ENCODE assay signal across 1 cellular context in genomic region chr10:117723343-117723742, GRCh38.
TF ChIP-seq lines count a peak whose summit lies in the region.

No MANE protein-coding gene starts in this region.

TF ChIP-seq in H1, 55 proteins besides CTCF, POLR2A, EP300 and RAD21 (continued from another document):
- TF ChIP-seq CEBPB (IDR thresholded peaks at IDR 0.05; ENCODE audit: low read depth, low read length), result no peak
- no peak for TF ChIP-seq SUZ12 (IDR thresholded peaks at IDR 0.05; ENCODE audit: low read length)
